ENCODE assay signal across 1 cellular context in the genomic region with DNA sequence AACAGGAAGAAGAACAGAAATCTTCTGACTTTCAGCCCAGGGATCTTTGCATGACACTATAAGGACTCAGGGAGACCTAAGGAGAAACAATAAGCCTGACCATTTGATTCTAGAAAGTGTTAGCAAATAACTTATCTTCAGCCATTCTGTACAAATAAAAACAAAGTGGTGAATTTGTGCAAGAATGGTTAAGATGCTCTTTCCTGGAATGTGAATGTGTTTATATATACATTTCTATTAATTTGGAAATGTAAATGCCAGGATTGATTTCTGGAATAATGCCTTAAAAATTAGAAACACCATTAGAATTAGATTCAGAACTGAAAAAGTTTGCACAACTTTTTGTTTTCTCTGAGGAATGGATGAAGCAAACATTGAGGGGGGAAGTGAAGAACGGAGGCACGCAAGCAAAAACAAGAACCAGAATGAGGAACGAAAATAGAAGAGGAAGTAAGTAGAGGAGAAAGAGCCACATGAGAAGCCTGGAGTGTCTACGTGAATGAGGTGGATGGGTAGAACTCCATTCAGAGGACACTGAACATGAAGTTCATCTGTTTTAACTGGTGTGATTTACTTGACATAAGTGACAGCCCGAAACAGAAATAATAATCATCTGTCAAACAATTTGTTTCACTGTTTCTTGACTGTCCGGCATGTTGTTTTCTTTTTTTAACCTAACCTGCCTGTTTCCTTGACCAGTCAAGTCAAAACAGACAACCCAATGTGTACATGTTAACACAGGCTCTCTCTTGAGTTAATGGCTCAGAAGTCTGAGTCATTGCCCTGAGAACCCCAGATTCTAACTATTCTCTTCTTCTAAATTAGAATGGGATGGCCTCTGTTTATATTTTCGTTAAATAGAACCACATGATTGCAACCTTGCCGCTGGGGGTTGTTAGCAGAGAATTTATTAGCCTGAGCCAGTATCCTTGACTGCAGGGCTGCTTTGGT.
TF ChIP-seq lines count a peak whose summit lies in the region.

No MANE protein-coding gene starts in this region.

TF ChIP-seq in GM23338, 12 proteins besides CTCF, POLR2A, EP300 and RAD21 (continued from another document):
- TF ChIP-seq, protein P1, sequence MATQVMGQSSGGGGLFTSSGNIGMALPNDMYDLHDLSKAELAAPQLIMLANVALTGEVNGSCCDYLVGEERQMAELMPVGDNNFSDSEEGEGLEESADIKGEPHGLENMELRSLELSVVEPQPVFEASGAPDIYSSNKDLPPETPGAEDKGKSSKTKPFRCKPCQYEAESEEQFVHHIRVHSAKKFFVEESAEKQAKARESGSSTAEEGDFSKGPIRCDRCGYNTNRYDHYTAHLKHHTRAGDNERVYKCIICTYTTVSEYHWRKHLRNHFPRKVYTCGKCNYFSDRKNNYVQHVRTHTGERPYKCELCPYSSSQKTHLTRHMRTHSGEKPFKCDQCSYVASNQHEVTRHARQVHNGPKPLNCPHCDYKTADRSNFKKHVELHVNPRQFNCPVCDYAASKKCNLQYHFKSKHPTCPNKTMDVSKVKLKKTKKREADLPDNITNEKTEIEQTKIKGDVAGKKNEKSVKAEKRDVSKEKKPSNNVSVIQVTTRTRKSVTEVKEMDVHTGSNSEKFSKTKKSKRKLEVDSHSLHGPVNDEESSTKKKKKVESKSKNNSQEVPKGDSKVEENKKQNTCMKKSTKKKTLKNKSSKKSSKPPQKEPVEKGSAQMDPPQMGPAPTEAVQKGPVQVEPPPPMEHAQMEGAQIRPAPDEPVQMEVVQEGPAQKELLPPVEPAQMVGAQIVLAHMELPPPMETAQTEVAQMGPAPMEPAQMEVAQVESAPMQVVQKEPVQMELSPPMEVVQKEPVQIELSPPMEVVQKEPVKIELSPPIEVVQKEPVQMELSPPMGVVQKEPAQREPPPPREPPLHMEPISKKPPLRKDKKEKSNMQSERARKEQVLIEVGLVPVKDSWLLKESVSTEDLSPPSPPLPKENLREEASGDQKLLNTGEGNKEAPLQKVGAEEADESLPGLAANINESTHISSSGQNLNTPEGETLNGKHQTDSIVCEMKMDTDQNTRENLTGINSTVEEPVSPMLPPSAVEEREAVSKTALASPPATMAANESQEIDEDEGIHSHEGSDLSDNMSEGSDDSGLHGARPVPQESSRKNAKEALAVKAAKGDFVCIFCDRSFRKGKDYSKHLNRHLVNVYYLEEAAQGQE (IDR thresholded peaks at IDR 0.05; ENCODE audit: unreplicated experiment): no peak
- TF ChIP-seq CREB1 (CRISPR knock-in tag; IDR thresholded peaks at IDR 0.05; ENCODE audit: low read depth): no peak
